In the genomic region with DNA sequence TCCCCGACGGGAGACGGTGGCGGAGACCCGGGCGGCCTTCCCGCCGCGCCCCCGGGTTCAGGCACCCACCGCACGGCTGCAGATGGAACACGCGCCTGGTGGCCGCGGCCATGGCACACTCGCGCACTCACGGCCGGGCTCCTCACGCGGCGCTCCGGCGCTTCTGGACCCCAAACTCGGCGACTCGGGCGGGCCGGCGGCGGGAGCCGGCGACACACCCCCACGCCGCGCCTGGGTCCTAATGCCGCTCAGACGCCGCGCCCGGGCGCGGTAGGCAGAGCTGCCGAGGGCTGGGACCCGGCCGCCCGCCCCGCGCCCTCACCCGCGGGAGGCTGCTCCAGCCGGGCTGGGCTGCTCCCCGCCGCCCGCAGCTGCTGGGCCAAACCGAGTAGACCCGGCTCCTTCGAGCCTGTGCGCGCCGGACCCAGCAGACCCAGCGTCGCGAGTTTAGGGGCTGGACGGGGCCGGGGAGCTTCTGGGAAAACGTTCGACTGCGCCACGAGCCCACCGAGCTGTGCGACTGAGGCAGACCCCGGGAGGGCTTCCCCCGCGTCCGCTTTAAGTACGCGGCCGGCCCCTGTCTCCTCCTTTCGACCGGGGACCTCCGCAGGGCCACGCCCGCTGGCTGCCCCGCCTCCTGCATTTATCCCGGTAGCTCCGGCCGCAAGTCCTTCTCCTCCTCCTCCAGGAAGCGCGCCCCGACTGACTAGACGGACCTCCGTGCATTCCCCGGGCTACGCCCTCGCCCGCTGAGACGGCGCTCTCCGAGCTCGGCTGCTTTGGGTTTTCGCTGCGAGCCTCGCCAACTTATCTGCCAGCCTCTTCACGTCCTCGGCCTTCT, we compare ENCODE assay signal across 8 cellular contexts. TPM values are rescaled to one million over a fixed set of nuclear protein-coding genes. Genes with fewer than 3 reads are reported as not detected.
DNase-seq lines count a peak whose midpoint lies in the region; ATAC-seq and TF ChIP-seq lines count a peak whose summit lies in the region.

A gene (minus strand): TSS at position 165 of the 841 bp plus-strand sequence. CDS start 53 bp downstream, at position 112.

- intact Hi-C loops in Caco-2 (cut with micrococcal nuclease; ENCODE audit: unreplicated experiment), result no loop called here
- intact Hi-C loops in natural killer cell (cut with micrococcal nuclease), result no loop called here

- peaks cover 15% of the 10 kb centered on the region for H3K4me1 ChIP-seq in Caco-2

- H3K9me3 Mint-ChIP-seq in Caco-2 (ENCODE audit: unreplicated experiment) (no peaks in the 10 kb centered on the region), natural killer cell (no peaks in the 10 kb centered on the region)

- H3K36me3 ChIP-seq in Caco-2 (ENCODE audit: control insufficient read depth, insufficient read depth, low read length), result no peaks in the 10 kb centered on the region

- H3K9me3 ChIP-seq in Caco-2, result no peaks in the 10 kb centered on the region

- peak within 1 kb of the TSS; percentile 87 for H3K27ac Mint-ChIP-seq in Caco-2 (ENCODE audit: unreplicated experiment)
- peak within 1 kb of the TSS in 1 of 2 donors; percentile 45 for H3K27ac Mint-ChIP-seq in natural killer cell

- BruUV-seq in Caco-2 (replicated peaks; lab: Mats Ljungman, UMichigan), result no TSS peak

- peak within 1 kb of the TSS; percentile 83 for H3K4me3 ChIP-seq in Caco-2 (ENCODE audit: low read depth, low read length)

- peaks cover 21% of the 10 kb centered on the region for H3K4me1 Mint-ChIP-seq in Caco-2 (ENCODE audit: low read depth, unreplicated experiment)
- peaks cover 8 to 12% of the 10 kb centered on the region in 2 donors for H3K4me1 Mint-ChIP-seq in natural killer cell

- CTCF ChIA-PET in Caco-2 (lab: Charles Lee), result interaction anchor here (0.5 to 0.9 kb wide), 3 partner anchors 16 to 38 kb away, joined by 4 read pairs; no protein-coding TSS in a partner anchor

- H3K27me3 Mint-ChIP-seq in Caco-2 (ENCODE audit: insufficient read depth, unreplicated experiment) (no peaks in the 10 kb centered on the region), natural killer cell (ENCODE audit: low read depth in 2 of 2) (peaks cover 51 to 57% of the 10 kb centered on the region in 2 donors)

- ATAC-seq in GM21723 (IDR thresholded peaks at IDR 0.05; ENCODE audit: unreplicated experiment) (peak; percentile 61), natural killer cell (peak; percentile 45 to 75 (median 62)), GM18511 (IDR thresholded peaks at IDR 0.05; ENCODE audit: unreplicated experiment) (no peak), HG03025 (IDR thresholded peaks at IDR 0.05; ENCODE audit: low FRiP score, unreplicated experiment) (no peak)

- DNase-seq in Caco-2 (peak; percentile 70 to 74), NCI-H345 treated with DMSO at 0.1 percent for 48 hours (lab: John Stamatoyannopoulos, UW; ENCODE audit: unreplicated experiment) (peak; percentile 40), fibroblast of peridontal ligament (ENCODE audit: extremely low read depth) (peak; percentile 34), natural killer cell (no peak)
- peak; percentile 56 for DNase-seq in activated T-cell treated with anti-CD3 and anti-CD28 coated beads, Interleukin-2, amount 50 U/mL, for 1 hour

- no peak for TF ChIP-seq CTCF in Caco-2 (IDR thresholded peaks at IDR 0.05; ENCODE audit: insufficient read depth in 1 of 2, low read depth in 1 of 2, low read length in 1 of 2, severe bottlenecking in 1 of 2, unreplicated experiment in 1 of 2)
- TF ChIP-seq CTCF in natural killer cell (IDR thresholded peaks at IDR 0.05), result no peak

- H3K4me3 Mint-ChIP-seq in Caco-2 (ENCODE audit: unreplicated experiment) (peak within 1 kb of the TSS; percentile 94), natural killer cell (peak within 1 kb of the TSS; percentile 95)

- no peaks in the 10 kb centered on the region for H3K27me3 ChIP-seq in Caco-2 (replicated peaks; ENCODE audit: control insufficient read depth, insufficient read depth, low read length)

- H3K36me3 Mint-ChIP-seq in Caco-2 (ENCODE audit: insufficient read depth, unreplicated experiment) (peaks cover 5% of the 10 kb centered on the region), natural killer cell (no peaks in the 10 kb centered on the region)

- POLR2A ChIA-PET in Caco-2 (lab: Charles Lee), result interaction anchor here (0.7 kb wide), 1 partner anchor 16 kb away, joined by 3 read pairs; no protein-coding TSS in a partner anchor

RNA-seq across cellular contexts. Expression of the gene that starts here (rescaled TPM):
- total RNA-seq in Caco-2 (2022), result 8.6 and 9.5 TPM in 2 replicates
- under 1 TPM; 0.31 to 0.68 (median 0.32) TPM for total RNA-seq in natural killer cell

Comparison
In these comparisons a context has a peak if more than half of its experiments do, and no peak if none do; other contexts are left out.
1. Peak in ATAC-seq in natural killer cell; RNA of the gene not detected or under 1 TPM.